Comparison of ENCODE assay signal across 9 cellular contexts in genomic region chr1:19458815-19459417, GRCh38. TPM values are rescaled to one million over a fixed set of nuclear protein-coding genes. Genes with fewer than 3 reads are reported as not detected.
A peak's percentile ranks its signal among the peaks of the same experiment; 100 is the strongest.
DNase-seq lines count a peak whose midpoint lies in the region; ATAC-seq and TF ChIP-seq lines count a peak whose summit lies in the region.
"Had no signal": no experiment of that assay in that cellular context is flagged by ENCODE, and none has a peak within 500 bp of the region (broad histone marks: within the 10 kb centered on the region; RNA-seq: fewer than 3 reads in every experiment).

No MANE protein-coding gene starts in this region.

- H3K36me3 ChIP-seq in CD4-positive, alpha-beta memory T cell (ENCODE audit: insufficient read depth, low read length) = no peaks in the 10 kb centered on the region
- H3K36me3 ChIP-seq in gastroesophageal sphincter = no peaks in the 10 kb centered on the region

- H3K36me3 Mint-ChIP-seq in CD4-positive, alpha-beta memory T cell = peaks cover 6 to 16% of the 10 kb centered on the region in 2 donors
- peaks cover 18% of the 10 kb centered on the region for H3K36me3 Mint-ChIP-seq in T-cell
- peaks cover 6% of the 10 kb centered on the region for H3K36me3 Mint-ChIP-seq in osteocyte (ENCODE audit: unreplicated experiment)

- no peaks in the 10 kb centered on the region for H3K9me3 Mint-ChIP-seq in CD4-positive, alpha-beta memory T cell
- H3K9me3 Mint-ChIP-seq in T-cell (no peaks in the 10 kb centered on the region), osteocyte (ENCODE audit: unreplicated experiment) (no peaks in the 10 kb centered on the region)

- H3K27me3 Mint-ChIP-seq in CD4-positive, alpha-beta memory T cell = no peaks in the 10 kb centered on the region
- H3K27me3 Mint-ChIP-seq in T-cell (no peaks in the 10 kb centered on the region), osteocyte (ENCODE audit: unreplicated experiment) (no peaks in the 10 kb centered on the region)

- TF ChIP-seq EP300 in gastroesophageal sphincter (IDR thresholded peaks at IDR 0.05) = no peak

- H3K9me3 ChIP-seq in CD4-positive, alpha-beta memory T cell (ENCODE audit: control insufficient read depth in 1 of 2, low read length in 2 of 2) = no peaks in the 10 kb centered on the region
- no peaks in the 10 kb centered on the region for H3K9me3 ChIP-seq in gastroesophageal sphincter

- ATAC-seq in T-cell (replicated peaks in 1 of 4) (no peak), gastroesophageal sphincter (no peak), GM19467 (IDR thresholded peaks at IDR 0.05; ENCODE audit: unreplicated experiment) (no peak)

- peaks cover 99% of the 10 kb centered on the region for H3K4me1 ChIP-seq in CD4-positive, alpha-beta memory T cell (ENCODE audit: insufficient read depth, low read length)
- peaks cover 14 to 99% (median 79%) of the 10 kb centered on the region in 3 donors for H3K4me1 ChIP-seq in gastroesophageal sphincter

- peak overlapping the region; percentile 20 to 37 for H3K4me3 ChIP-seq in CD4-positive, alpha-beta memory T cell (ENCODE audit: low read length in 2 of 2)
- H3K4me3 ChIP-seq in gastroesophageal sphincter (no peak overlapping the region), dorsolateral prefrontal cortex (no peak overlapping the region)

- TF ChIP-seq CTCF in gastroesophageal sphincter (IDR thresholded peaks at IDR 0.05) = no peak
- no peak for TF ChIP-seq CTCF in osteocyte (IDR thresholded peaks at IDR 0.05)
- TF ChIP-seq CTCF in dorsolateral prefrontal cortex (IDR thresholded peaks at IDR 0.05 in 54 of 56, conservative IDR thresholded peaks at IDR 0.05 in 2 of 56; ENCODE audit: low read depth in 1 of 56, partially characterized antibody in 56 of 56) = no peak

- intact Hi-C loops in CD4-positive, alpha-beta memory T cell (cut with micrococcal nuclease) = no loop called here
- intact Hi-C loops in dorsolateral prefrontal cortex (cut with DNase I) = no loop called here

- TF ChIP-seq POLR2A in gastroesophageal sphincter (IDR thresholded peaks at IDR 0.05) = no peak

- H3K27ac ChIP-seq in CD4-positive, alpha-beta memory T cell (ENCODE audit: low read depth, low read length) = peak overlapping the region; percentile 52
- H3K27ac ChIP-seq in gastroesophageal sphincter (peak overlapping the region; percentile 57 to 93 (median 86)), dorsolateral prefrontal cortex (peak overlapping the region in 10 of 59 donors; percentile 1 to 40 (median 9))

- peak overlapping the region; percentile 65 to 86 (median 80) for H3K4me3 Mint-ChIP-seq in CD4-positive, alpha-beta memory T cell
- peak overlapping the region; percentile 58 to 76 (median 69) for H3K4me3 Mint-ChIP-seq in T-cell
- H3K4me3 Mint-ChIP-seq in osteocyte (ENCODE audit: unreplicated experiment) = no peak overlapping the region

- POLR2A ChIA-PET in CD4-positive, alpha-beta memory T cell (lab: Charles Lee; ENCODE audit: partially characterized antibody) = interaction anchor here (1.0 to 25.1 kb wide), 2 partner anchors 11 to 20 kb away, joined by 3 to 734 read pairs; partner anchors contain the start of gene CAPZB
- POLR2A ChIA-PET in T-cell (lab: Charles Lee) = interaction anchor here in 1 of 2 donors (0.9 kb wide), 1 partner anchor 9 kb away, joined by 9 read pairs; no protein-coding TSS in a partner anchor

- H3K27me3 ChIP-seq in CD4-positive, alpha-beta memory T cell (ENCODE audit: insufficient read depth, low read length) = no peaks in the 10 kb centered on the region
- H3K27me3 ChIP-seq in gastroesophageal sphincter = no peaks in the 10 kb centered on the region
- H3K27me3 ChIP-seq in dorsolateral prefrontal cortex = no peaks in the 10 kb centered on the region

- CTCF ChIA-PET in CD4-positive, alpha-beta memory T cell (lab: Charles Lee; ENCODE audit: partially characterized antibody) = interaction anchor here (2.6 kb wide), 1 partner anchor 21 kb away, joined by 8 read pairs; no protein-coding TSS in a partner anchor
- CTCF ChIA-PET in T-cell (lab: Charles Lee) = interaction anchor here in 1 of 2 donors (0.8 kb wide), 1 partner anchor 28 kb away, joined by 3 read pairs; no protein-coding TSS in a partner anchor

- H3K4me1 Mint-ChIP-seq in CD4-positive, alpha-beta memory T cell = peaks cover 76 to 95% (median 85%) of the 10 kb centered on the region in 4 donors
- H3K4me1 Mint-ChIP-seq in T-cell (peaks cover 91 to 96% (median 96%) of the 10 kb centered on the region in 3 donors), osteocyte (ENCODE audit: unreplicated experiment) (peaks cover 64% of the 10 kb centered on the region)

- H3K27ac Mint-ChIP-seq in CD4-positive, alpha-beta memory T cell = peak overlapping the region; percentile 90 to 96 (median 93)
- H3K27ac Mint-ChIP-seq in T-cell (peak overlapping the region; percentile 90 to 92), osteocyte (ENCODE audit: unreplicated experiment) (peak overlapping the region; percentile 75)

- 37% methylated on average over 2 to 3 of the region's 6 CpGs for WGBS in gastroesophageal sphincter (ENCODE audit: low coverage in 1 of 2), 2 donors

- DNase-seq in CD4-positive, alpha-beta memory T cell = no peak
- no peak for DNase-seq in T-cell
- no peak for DNase-seq in osteocyte (ENCODE audit: extremely low spot score, unreplicated experiment)
- DNase-seq in dorsolateral prefrontal cortex = no peak
- DNase-seq in stimulated activated CD4-positive, alpha-beta T cell treated with anti-CD3 and anti-CD28 coated beads, Interleukin-2, amount 100 ng/mL, for 48 hours = no peak
- DNase-seq in NCI-H748 treated with DMSO at 0.1 percent for 48 hours (lab: John Stamatoyannopoulos, UW) = no peak
- DNase-seq: NCI-H446 treated with DMSO at 0.1 percent for 48 hours had no signal

RNA-seq across cellular contexts. Expression of gene CAPZB, which starts 26.4 kb away (rescaled TPM):
- total RNA-seq in CD4-positive, alpha-beta memory T cell = 100 to 1,000 TPM; 244 to 255 TPM
- polyA plus RNA-seq in CD4-positive, alpha-beta memory T cell = 100 to 1,000 TPM; 436 to 602 TPM
- 100 to 1,000 TPM; 272 to 342 (median 320) TPM for total RNA-seq in T-cell
- total RNA-seq in gastroesophageal sphincter = 100 to 1,000 TPM; 160 to 288 (median 184) TPM
- total RNA-seq in osteocyte = 403 and 412 TPM in 2 replicates
- total RNA-seq in dorsolateral prefrontal cortex = 100 to 1,000 TPM; 118 to 250 (median 198) TPM

Comparison
In these comparisons a context has a peak if more than half of its experiments do, and no peak if none do; other contexts are left out.
1. H3K4me3 ChIP-seq: peak in CD4-positive, alpha-beta memory T cell (2 of 2); none in gastroesophageal sphincter (0 of 2) and dorsolateral prefrontal cortex (0 of 59).
2. Peak in every context shown above with its lines, with median percentiles within 50 percentile points of each other: H3K27ac Mint-ChIP-seq.